ENCODE assay signal across 1 cellular context in the genomic region with DNA sequence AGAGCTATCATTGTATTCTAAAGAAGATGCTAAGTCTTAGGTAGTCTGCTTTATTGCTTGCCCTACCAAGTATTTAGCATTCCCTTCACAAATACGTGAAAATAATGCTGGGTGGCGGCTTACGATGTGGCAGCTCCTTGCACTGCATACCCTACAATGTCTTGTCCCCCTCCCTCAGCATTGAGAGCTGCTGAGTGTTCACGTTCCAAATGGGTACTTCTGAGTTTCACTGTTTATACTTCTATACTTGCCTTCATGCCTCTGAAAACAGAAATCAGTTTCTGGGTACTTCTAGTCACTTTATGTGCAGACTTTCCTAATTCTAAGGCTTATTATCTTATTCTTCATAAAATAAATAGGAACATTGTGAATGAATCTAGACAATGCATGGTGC.
TF ChIP-seq lines count a peak whose summit lies in the region.

No MANE protein-coding gene starts in this region.

TF ChIP-seq in GM23338, 12 proteins besides CTCF, POLR2A, EP300 and RAD21 (continued from another document):
- TF ChIP-seq, protein P1, sequence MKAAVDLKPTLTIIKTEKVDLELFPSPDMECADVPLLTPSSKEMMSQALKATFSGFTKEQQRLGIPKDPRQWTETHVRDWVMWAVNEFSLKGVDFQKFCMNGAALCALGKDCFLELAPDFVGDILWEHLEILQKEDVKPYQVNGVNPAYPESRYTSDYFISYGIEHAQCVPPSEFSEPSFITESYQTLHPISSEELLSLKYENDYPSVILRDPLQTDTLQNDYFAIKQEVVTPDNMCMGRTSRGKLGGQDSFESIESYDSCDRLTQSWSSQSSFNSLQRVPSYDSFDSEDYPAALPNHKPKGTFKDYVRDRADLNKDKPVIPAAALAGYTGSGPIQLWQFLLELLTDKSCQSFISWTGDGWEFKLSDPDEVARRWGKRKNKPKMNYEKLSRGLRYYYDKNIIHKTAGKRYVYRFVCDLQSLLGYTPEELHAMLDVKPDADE (IDR thresholded peaks at IDR 0.05) = no peak
- TF ChIP-seq, protein P2, sequence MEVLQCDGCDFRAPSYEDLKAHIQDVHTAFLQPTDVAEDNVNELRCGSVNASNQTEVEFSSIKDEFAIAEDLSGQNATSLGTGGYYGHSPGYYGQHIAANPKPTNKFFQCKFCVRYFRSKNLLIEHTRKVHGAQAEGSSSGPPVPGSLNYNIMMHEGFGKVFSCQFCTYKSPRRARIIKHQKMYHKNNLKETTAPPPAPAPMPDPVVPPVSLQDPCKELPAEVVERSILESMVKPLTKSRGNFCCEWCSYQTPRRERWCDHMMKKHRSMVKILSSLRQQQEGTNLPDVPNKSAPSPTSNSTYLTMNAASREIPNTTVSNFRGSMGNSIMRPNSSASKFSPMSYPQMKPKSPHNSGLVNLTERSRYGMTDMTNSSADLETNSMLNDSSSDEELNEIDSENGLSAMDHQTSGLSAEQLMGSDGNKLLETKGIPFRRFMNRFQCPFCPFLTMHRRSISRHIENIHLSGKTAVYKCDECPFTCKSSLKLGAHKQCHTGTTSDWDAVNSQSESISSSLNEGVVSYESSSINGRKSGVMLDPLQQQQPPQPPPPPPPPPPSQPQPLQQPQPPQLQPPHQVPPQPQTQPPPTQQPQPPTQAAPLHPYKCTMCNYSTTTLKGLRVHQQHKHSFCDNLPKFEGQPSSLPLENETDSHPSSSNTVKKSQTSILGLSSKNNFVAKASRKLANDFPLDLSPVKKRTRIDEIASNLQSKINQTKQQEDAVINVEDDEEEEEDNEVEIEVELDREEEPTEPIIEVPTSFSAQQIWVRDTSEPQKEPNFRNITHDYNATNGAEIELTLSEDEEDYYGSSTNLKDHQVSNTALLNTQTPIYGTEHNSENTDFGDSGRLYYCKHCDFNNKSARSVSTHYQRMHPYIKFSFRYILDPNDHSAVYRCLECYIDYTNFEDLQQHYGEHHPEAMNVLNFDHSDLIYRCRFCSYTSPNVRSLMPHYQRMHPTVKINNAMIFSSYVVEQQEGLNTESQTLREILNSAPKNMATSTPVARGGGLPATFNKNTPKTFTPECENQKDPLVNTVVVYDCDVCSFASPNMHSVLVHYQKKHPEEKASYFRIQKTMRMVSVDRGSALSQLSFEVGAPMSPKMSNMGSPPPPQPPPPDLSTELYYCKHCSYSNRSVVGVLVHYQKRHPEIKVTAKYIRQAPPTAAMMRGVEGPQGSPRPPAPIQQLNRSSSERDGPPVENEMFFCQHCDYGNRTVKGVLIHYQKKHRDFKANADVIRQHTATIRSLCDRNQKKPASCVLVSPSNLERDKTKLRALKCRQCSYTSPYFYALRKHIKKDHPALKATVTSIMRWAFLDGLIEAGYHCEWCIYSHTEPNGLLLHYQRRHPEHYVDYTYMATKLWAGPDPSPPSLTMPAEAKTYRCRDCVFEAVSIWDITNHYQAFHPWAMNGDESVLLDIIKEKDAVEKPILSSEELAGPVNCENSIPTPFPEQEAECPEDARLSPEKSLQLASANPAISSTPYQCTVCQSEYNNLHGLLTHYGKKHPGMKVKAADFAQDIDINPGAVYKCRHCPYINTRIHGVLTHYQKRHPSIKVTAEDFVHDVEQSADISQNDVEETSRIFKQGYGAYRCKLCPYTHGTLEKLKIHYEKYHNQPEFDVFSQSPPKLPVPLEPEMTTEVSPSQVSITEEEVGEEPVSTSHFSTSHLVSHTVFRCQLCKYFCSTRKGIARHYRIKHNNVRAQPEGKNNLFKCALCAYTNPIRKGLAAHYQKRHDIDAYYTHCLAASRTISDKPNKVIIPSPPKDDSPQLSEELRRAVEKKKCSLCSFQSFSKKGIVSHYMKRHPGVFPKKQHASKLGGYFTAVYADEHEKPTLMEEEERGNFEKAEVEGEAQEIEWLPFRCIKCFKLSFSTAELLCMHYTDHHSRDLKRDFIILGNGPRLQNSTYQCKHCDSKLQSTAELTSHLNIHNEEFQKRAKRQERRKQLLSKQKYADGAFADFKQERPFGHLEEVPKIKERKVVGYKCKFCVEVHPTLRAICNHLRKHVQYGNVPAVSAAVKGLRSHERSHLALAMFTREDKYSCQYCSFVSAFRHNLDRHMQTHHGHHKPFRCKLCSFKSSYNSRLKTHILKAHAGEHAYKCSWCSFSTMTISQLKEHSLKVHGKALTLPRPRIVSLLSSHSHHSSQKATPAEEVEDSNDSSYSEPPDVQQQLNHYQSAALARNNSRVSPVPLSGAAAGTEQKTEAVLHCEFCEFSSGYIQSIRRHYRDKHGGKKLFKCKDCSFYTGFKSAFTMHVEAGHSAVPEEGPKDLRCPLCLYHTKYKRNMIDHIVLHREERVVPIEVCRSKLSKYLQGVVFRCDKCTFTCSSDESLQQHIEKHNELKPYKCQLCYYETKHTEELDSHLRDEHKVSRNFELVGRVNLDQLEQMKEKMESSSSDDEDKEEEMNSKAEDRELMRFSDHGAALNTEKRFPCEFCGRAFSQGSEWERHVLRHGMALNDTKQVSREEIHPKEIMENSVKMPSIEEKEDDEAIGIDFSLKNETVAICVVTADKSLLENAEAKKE (CRISPR knock-in tag; IDR thresholded peaks at IDR 0.05) = no peak
- TF ChIP-seq STAT1 (IDR thresholded peaks at IDR 0.05; ENCODE audit: unreplicated experiment) (no peak), POLR2AphosphoS5 (IDR thresholded peaks at IDR 0.05; ENCODE audit: low read depth) (no peak)
